In the genomic region with DNA sequence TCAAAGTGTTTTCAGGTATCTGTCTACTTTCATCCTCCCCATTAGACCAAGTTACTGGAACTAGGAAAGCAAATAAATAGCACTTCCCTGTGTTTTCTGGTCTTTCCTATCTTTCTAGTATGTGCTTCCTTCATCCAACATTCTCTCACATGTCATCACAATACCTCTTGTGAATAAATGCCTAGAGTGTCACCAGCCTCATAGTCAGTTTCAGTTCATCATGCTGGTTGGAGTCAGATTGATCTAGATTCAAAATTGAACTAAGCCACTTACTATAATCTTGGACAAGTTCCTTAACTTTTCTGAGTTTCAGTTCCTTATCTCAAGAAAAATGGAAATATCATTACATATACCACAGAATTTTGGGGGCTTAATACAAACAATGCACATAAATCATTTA, we compare ENCODE assay signal across 1 cellular context.
TF ChIP-seq lines count a peak whose summit lies in the region.

No MANE protein-coding gene starts in this region.

TF ChIP-seq in HepG2, 621 proteins besides CTCF, POLR2A, EP300 and RAD21 (continued from another document):
- TF ChIP-seq, protein P1, sequence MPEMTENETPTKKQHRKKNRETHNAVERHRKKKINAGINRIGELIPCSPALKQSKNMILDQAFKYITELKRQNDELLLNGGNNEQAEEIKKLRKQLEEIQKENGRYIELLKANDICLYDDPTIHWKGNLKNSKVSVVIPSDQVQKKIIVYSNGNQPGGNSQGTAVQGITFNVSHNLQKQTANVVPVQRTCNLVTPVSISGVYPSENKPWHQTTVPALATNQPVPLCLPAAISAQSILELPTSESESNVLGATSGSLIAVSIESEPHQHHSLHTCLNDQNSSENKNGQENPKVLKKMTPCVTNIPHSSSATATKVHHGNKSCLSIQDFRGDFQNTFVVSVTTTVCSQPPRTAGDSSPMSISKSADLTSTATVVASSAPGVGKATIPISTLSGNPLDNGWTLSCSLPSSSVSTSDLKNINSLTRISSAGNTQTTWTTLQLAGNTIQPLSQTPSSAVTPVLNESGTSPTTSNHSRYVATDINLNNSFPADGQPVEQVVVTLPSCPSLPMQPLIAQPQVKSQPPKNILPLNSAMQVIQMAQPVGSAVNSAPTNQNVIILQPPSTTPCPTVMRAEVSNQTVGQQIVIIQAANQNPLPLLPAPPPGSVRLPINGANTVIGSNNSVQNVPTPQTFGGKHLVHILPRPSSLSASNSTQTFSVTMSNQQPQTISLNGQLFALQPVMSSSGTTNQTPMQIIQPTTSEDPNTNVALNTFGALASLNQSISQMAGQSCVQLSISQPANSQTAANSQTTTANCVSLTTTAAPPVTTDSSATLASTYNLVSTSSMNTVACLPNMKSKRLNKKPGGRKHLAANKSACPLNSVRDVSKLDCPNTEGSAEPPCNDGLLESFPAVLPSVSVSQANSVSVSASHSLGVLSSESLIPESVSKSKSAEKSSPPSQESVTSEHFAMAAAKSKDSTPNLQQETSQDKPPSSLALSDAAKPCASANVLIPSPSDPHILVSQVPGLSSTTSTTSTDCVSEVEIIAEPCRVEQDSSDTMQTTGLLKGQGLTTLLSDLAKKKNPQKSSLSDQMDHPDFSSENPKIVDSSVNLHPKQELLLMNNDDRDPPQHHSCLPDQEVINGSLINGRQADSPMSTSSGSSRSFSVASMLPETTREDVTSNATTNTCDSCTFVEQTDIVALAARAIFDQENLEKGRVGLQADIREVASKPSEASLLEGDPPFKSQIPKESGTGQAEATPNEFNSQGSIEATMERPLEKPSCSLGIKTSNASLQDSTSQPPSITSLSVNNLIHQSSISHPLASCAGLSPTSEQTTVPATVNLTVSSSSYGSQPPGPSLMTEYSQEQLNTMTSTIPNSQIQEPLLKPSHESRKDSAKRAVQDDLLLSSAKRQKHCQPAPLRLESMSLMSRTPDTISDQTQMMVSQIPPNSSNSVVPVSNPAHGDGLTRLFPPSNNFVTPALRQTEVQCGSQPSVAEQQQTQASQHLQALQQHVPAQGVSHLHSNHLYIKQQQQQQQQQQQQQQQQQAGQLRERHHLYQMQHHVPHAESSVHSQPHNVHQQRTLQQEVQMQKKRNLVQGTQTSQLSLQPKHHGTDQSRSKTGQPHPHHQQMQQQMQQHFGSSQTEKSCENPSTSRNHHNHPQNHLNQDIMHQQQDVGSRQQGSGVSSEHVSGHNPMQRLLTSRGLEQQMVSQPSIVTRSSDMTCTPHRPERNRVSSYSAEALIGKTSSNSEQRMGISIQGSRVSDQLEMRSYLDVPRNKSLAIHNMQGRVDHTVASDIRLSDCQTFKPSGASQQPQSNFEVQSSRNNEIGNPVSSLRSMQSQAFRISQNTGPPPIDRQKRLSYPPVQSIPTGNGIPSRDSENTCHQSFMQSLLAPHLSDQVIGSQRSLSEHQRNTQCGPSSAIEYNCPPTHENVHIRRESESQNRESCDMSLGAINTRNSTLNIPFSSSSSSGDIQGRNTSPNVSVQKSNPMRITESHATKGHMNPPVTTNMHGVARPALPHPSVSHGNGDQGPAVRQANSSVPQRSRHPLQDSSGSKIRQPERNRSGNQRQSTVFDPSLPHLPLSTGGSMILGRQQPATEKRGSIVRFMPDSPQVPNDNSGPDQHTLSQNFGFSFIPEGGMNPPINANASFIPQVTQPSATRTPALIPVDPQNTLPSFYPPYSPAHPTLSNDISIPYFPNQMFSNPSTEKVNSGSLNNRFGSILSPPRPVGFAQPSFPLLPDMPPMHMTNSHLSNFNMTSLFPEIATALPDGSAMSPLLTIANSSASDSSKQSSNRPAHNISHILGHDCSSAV (CRISPR knock-in tag; IDR thresholded peaks at IDR 0.05; ENCODE audit: borderline replicate concordance), result no peak
- TF ChIP-seq FLYWCH1 (CRISPR knock-in tag; IDR thresholded peaks at IDR 0.05), result no peak
- TF ChIP-seq CBX1 (IDR thresholded peaks at IDR 0.05; ENCODE audit: low read depth), result no peak
